Comparison of ENCODE assay signal across 8 cellular contexts in genomic region chr10:102633282-102633681, GRCh38. TPM values are rescaled to one million over a fixed set of nuclear protein-coding genes. Genes with fewer than 3 reads are reported as not detected.
DNase-seq lines count a peak whose midpoint lies in the region; ATAC-seq and TF ChIP-seq lines count a peak whose summit lies in the region.

No MANE protein-coding gene starts in this region.

- peaks cover 0 to 12% of the 10 kb centered on the region in 2 donors for H3K36me3 ChIP-seq in esophagus (ENCODE audit: control insufficient read depth in 2 of 2, insufficient read depth in 2 of 2, low read length in 1 of 2)

- no peaks in the 10 kb centered on the region for H3K27me3 ChIP-seq in esophagus (ENCODE audit: control insufficient read depth in 1 of 2, insufficient read depth in 2 of 2, low read length in 2 of 2)

- DNase-seq in Daoy (ENCODE audit: low read depth) = peak; percentile 57
- DNase-seq in T-helper 17 cell = no peak
- DNase-seq in posterior vena cava (ENCODE audit: low spot score) = peak; percentile 86
- DNase-seq in NCI-H1694 treated with DMSO at 0.1 percent for 48 hours (lab: John Stamatoyannopoulos, UW) = no peak
- DNase-seq in DMS153 treated with DMSO at 0.1 percent for 48 hours (lab: John Stamatoyannopoulos, UW; ENCODE audit: unreplicated experiment) = no peak
- no peak for DNase-seq in erythroblast (lab: John Stamatoyannopoulos, UW)

- H3K4me3 Mint-ChIP-seq in T-helper 17 cell = peak overlapping the region; percentile 68

- peaks cover 3 to 6% of the 10 kb centered on the region in 2 donors for H3K4me1 ChIP-seq in esophagus (ENCODE audit: control insufficient read depth in 2 of 2, insufficient read depth in 2 of 2, low read length in 1 of 2)

- no peaks in the 10 kb centered on the region for H3K9me3 ChIP-seq in T-helper 17 cell (ENCODE audit: control insufficient read depth, low read length, poor library complexity, severe bottlenecking)
- no peaks in the 10 kb centered on the region for H3K9me3 ChIP-seq in esophagus (ENCODE audit: control insufficient read depth in 2 of 2, insufficient read depth in 1 of 2, low read depth in 1 of 2, low read length in 1 of 2)

- peak overlapping the region; percentile 95 for H3K27ac Mint-ChIP-seq in T-helper 17 cell

- TF ChIP-seq POLR2A in erythroblast (IDR thresholded peaks at IDR 0.05; ENCODE audit: low read length) = no peak

- 27 to 34% methylated on average over 6 of the region's 6 CpGs for WGBS in esophagus, 2 donors

- H3K27me3 Mint-ChIP-seq in T-helper 17 cell = no peaks in the 10 kb centered on the region

- ATAC-seq in T-helper 17 cell (peak; percentile 47), GM19467 (IDR thresholded peaks at IDR 0.05; ENCODE audit: unreplicated experiment) (no peak)

- H3K27ac ChIP-seq in esophagus (ENCODE audit: low read depth in 2 of 2, low read length in 1 of 2) = peak overlapping the region; percentile 24 to 45

- H3K4me3 ChIP-seq in esophagus (ENCODE audit: low read depth in 1 of 2, low read length in 2 of 2) = no peak overlapping the region

- intact Hi-C loops in posterior vena cava (cut with DNase I) = no loop called here

- peaks cover 37% of the 10 kb centered on the region for H3K4me1 Mint-ChIP-seq in T-helper 17 cell

- peaks cover 5% of the 10 kb centered on the region for H3K36me3 Mint-ChIP-seq in T-helper 17 cell (ENCODE audit: low read depth)

RNA-seq across cellular contexts. Expression of gene TRIM8, which starts 11.0 kb away (rescaled TPM):
- total RNA-seq in Daoy (2014; rRNA removed; shearing (Covaris generic)) = 39.8 and 54.1 TPM in 2 replicates
- total RNA-seq in T-helper 17 cell (10 to 100 TPM; 63.6 to 73.0 TPM), posterior vena cava (100 to 1,000 TPM; 122 to 125 TPM)
- polyA plus RNA-seq in esophagus = 10 to 100 TPM; 26.4 to 33.3 TPM

Comparison
In these comparisons a context has a peak if more than half of its experiments do, and no peak if none do; other contexts are left out.
1. DNase-seq: peak in Daoy (single experiment) and posterior vena cava (single experiment); none in T-helper 17 cell (0 of 3), NCI-H1694 treated with DMSO at 0.1 percent for 48 hours (single experiment), DMS153 treated with DMSO at 0.1 percent for 48 hours (single experiment) and erythroblast (0 of 2).